Comparison of ENCODE assay signal across 22 cellular contexts in the genomic region with DNA sequence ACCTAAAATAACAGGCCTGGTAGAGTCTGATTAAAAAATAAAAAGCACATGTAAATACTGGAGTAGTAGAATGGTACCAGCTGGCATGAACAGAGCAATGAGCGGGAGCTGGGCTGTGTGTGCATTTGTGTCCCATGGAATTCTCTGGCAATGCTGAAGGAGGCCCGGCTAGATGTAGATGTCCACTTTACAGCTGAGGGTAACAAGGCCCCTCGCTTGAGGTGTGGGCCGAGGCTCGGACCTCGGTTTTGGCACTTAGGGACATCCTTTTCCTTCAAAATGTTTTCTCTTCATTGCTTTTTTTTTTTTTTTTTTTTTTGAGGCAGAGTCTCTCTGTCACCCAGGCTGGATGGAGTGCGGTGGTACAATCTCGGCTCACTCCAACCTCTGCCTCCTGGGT.
"Had no signal": no experiment of that assay in that cellular context is flagged by ENCODE, and none has a peak within 500 bp of the region (broad histone marks: within the 10 kb centered on the region; RNA-seq: fewer than 3 reads in every experiment).

No MANE protein-coding gene starts in this region.

- H3K36me3 Mint-ChIP-seq: activated CD4-positive, alpha-beta memory T cell treated with anti-CD3 and anti-CD28 coated beads for 36 hours; activated naive CD4-positive, alpha-beta T cell treated with anti-CD3 and anti-CD28 coated beads, Interleukin-2, amount 50 U/mL, for 72 hours had no signal

- H3K4me1 ChIP-seq: ascending aorta had no signal

- H3K4me3 ChIP-seq: ascending aorta, body of pancreas, PC-9 had no signal

- H3K27me3 Mint-ChIP-seq: activated CD4-positive, alpha-beta memory T cell treated with anti-CD3 and anti-CD28 coated beads for 36 hours had no signal

- H3K9me3 Mint-ChIP-seq: activated CD4-positive, alpha-beta memory T cell treated with anti-CD3 and anti-CD28 coated beads for 36 hours; activated naive CD4-positive, alpha-beta T cell treated with anti-CD3 and anti-CD28 coated beads, Interleukin-2, amount 50 U/mL, for 72 hours; activated naive CD8-positive, alpha-beta T cell treated with anti-CD3 and anti-CD28 coated beads, Interleukin-2, amount 50 U/mL, for 24 hours; T-helper 1 cell treated with Interleukin-12 subunit alpha and Interleukin-12 subunit beta and Interleukin-4 antibody, amounts not matched to agents 30 μg/mL and 1 μg/mL, for 36 hours had no signal

- H3K9me3 ChIP-seq: ascending aorta, body of pancreas had no signal

- H3K27me3 ChIP-seq: ascending aorta had no signal

- H3K27ac Mint-ChIP-seq: activated naive CD4-positive, alpha-beta T cell treated with anti-CD3 and anti-CD28 coated beads, Interleukin-2, amount 50 U/mL, for 72 hours; activated naive CD8-positive, alpha-beta T cell treated with anti-CD3 and anti-CD28 coated beads, Interleukin-2, amount 50 U/mL, for 24 hours; T-helper 1 cell treated with Interleukin-12 subunit alpha and Interleukin-12 subunit beta and Interleukin-4 antibody, amounts not matched to agents 30 μg/mL and 1 μg/mL, for 36 hours; WTC11 had no signal

- H3K4me3 Mint-ChIP-seq: activated CD4-positive, alpha-beta memory T cell treated with anti-CD3 and anti-CD28 coated beads for 36 hours; T-helper 1 cell treated with Interleukin-12 subunit alpha and Interleukin-12 subunit beta and Interleukin-4 antibody, amounts not matched to agents 30 μg/mL and 1 μg/mL, for 36 hours; WTC11 had no signal

- ATAC-seq: activated naive CD4-positive, alpha-beta T cell treated with anti-CD3 and anti-CD28 coated beads, Interleukin-2, amount 50 U/mL, for 72 hours; activated naive CD8-positive, alpha-beta T cell treated with anti-CD3 and anti-CD28 coated beads, Interleukin-2, amount 50 U/mL, for 24 hours; body of pancreas; WTC11 had no signal

- H3K36me3 ChIP-seq: ascending aorta had no signal

- DNase-seq: activated CD4-positive, alpha-beta memory T cell treated with anti-CD3 and anti-CD28 coated beads for 36 hours; activated CD4-positive, alpha-beta T cell treated with anti-CD3 and anti-CD28 coated beads for 48 hours; activated CD4-positive, CD25-positive, alpha-beta regulatory T cell treated with anti-CD3 and anti-CD28 coated beads, Interleukin-2, amount 50 U/mL, for 72 hours; activated naive CD8-positive, alpha-beta T cell treated with anti-CD3 and anti-CD28 coated beads, Interleukin-2, amount 50 U/mL, for 24 hours; amniotic stem cell; body of pancreas; central memory CD4-positive, alpha-beta T cell; Kasumi-1; KBM-7; NCI-H1105 treated with DMSO at 0.1 percent for 48 hours; NCI-H1436 treated with DMSO at 0.1 percent for 48 hours; NCI-H187 treated with DMSO at 0.1 percent for 48 hours; NCI-H2081 treated with DMSO at 0.1 percent for 48 hours; NCI-H446; NCI-H524; PC-9; SHP77 treated with DMSO at 0.1 percent for 48 hours; T-helper 9 cell had no signal
